ENCODE assay signal across 8 cellular contexts in genomic region chr19:18339703-18340102, GRCh38. TPM values are rescaled to one million over a fixed set of nuclear protein-coding genes. Genes with fewer than 3 reads are reported as not detected.
DNase-seq lines count a peak whose midpoint lies in the region; ATAC-seq and TF ChIP-seq lines count a peak whose summit lies in the region.

No MANE protein-coding gene starts in this region.

- peak; percentile 36; the same call in 1 of the 2 replicates for TF ChIP-seq CTCF in BE2C (IDR thresholded peaks at IDR 0.05; ENCODE audit: low read depth, low read length)

- peaks cover 14 to 22% (median 20%) of the 10 kb centered on the region in 3 donors for H3K4me1 Mint-ChIP-seq in T-cell
- peaks cover 7 to 21% of the 10 kb centered on the region in 2 donors for H3K4me1 Mint-ChIP-seq in stimulated activated naive B cell treated with anti-CD40 and anti-IgM and Interleukin-4, amounts not matched to agents 10 μg/mL and 1 μg/mL and 100 μg/mL, for 72 hours

- peak overlapping the region; percentile 83 to 88 for H3K27ac Mint-ChIP-seq in T-cell
- H3K27ac Mint-ChIP-seq in stimulated activated naive B cell treated with anti-CD40 and anti-IgM and Interleukin-4, amounts not matched to agents 10 μg/mL and 1 μg/mL and 100 μg/mL, for 72 hours, result no peak overlapping the region

- DNase-seq in BE2C (no peak), H4 (ENCODE audit: low spot score) (peak; percentile 63), T-cell (no peak), glomerular visceral epithelial cell (ENCODE audit: extremely low spot score) (peak; percentile 44), NCI-H748 (lab: John Stamatoyannopoulos, UW; ENCODE audit: unreplicated experiment) (no peak)
- DNase-seq in stimulated activated naive B cell treated with anti-CD40 and anti-IgM and Interleukin-4, amounts not matched to agents 10 μg/mL and 1 μg/mL and 100 μg/mL, for 72 hours, result no peak

- H3K9me3 ChIP-seq in BE2C, result no peaks in the 10 kb centered on the region

- peaks cover 9% of the 10 kb centered on the region; the same call in 1 of the 2 replicates for H3K27me3 ChIP-seq in BE2C

- H3K36me3 Mint-ChIP-seq in T-cell, result no peaks in the 10 kb centered on the region
- H3K36me3 Mint-ChIP-seq in stimulated activated naive B cell treated with anti-CD40 and anti-IgM and Interleukin-4, amounts not matched to agents 10 μg/mL and 1 μg/mL and 100 μg/mL, for 72 hours, result peaks cover 2 to 4% of the 10 kb centered on the region in 2 donors

- CTCF ChIA-PET in T-cell (lab: Charles Lee), result interaction anchor here in 1 of 2 donors (2.2 kb wide), 1 partner anchor 11 kb away, joined by 6 read pairs; no protein-coding TSS in a partner anchor

- no peaks in the 10 kb centered on the region; the same call in 1 of the 2 replicates for H3K4me1 ChIP-seq in BE2C

- no peaks in the 10 kb centered on the region for H3K27me3 Mint-ChIP-seq in T-cell
- H3K27me3 Mint-ChIP-seq in stimulated activated naive B cell treated with anti-CD40 and anti-IgM and Interleukin-4, amounts not matched to agents 10 μg/mL and 1 μg/mL and 100 μg/mL, for 72 hours, result peaks cover 5 to 15% of the 10 kb centered on the region in 2 donors

- POLR2A ChIA-PET in T-cell (lab: Charles Lee), result interaction anchor here in 1 of 2 donors (0.6 to 1.3 kb wide), 2 partner anchors 11 to 66 kb away, joined by 3 read pairs; no protein-coding TSS in a partner anchor

- ATAC-seq in T-cell (replicated peaks in 1 of 4) (no peak), GM21576 (IDR thresholded peaks at IDR 0.05; ENCODE audit: unreplicated experiment) (no peak), GM19324 (IDR thresholded peaks at IDR 0.05; ENCODE audit: low FRiP score, unreplicated experiment) (no peak)
- no peak for ATAC-seq in stimulated activated naive B cell treated with anti-CD40 and anti-IgM and Interleukin-4, amounts not matched to agents 10 μg/mL and 1 μg/mL and 100 μg/mL, for 72 hours (replicated peaks)

- no peak overlapping the region for H3K4me3 ChIP-seq in BE2C (ENCODE audit: low read depth, low read length)

- peak overlapping the region; percentile 77 to 89 (median 87) for H3K4me3 Mint-ChIP-seq in T-cell
- H3K4me3 Mint-ChIP-seq in stimulated activated naive B cell treated with anti-CD40 and anti-IgM and Interleukin-4, amounts not matched to agents 10 μg/mL and 1 μg/mL and 100 μg/mL, for 72 hours, result peak overlapping the region; percentile 84 to 90

- H3K36me3 ChIP-seq in BE2C, result no peaks in the 10 kb centered on the region

- H3K9me3 Mint-ChIP-seq in T-cell, result no peaks in the 10 kb centered on the region
- no peaks in the 10 kb centered on the region for H3K9me3 Mint-ChIP-seq in stimulated activated naive B cell treated with anti-CD40 and anti-IgM and Interleukin-4, amounts not matched to agents 10 μg/mL and 1 μg/mL and 100 μg/mL, for 72 hours

RNA-seq across cellular contexts. Expression of gene PGPEP1, which starts 0.7 kb away (rescaled TPM):
- 3.2 TPM for polyA plus RNA-seq in BE2C (2012; ENCODE audit: insufficient read depth, insufficient read length, low read depth)
- 2.9 and 12.1 TPM in 2 replicates for total RNA-seq in H4 (2014; rRNA removed; shearing (Covaris generic))
- total RNA-seq in T-cell, result 10 to 100 TPM; 35.7 to 52.6 (median 45.1) TPM

RNA-seq across cellular contexts. Expression of gene LSM4, which starts 16.8 kb away (rescaled TPM):
- 534 TPM for polyA plus RNA-seq in BE2C (2012; ENCODE audit: insufficient read depth, insufficient read length, low read depth)
- 349 and 397 TPM in 2 replicates for total RNA-seq in H4 (2014; rRNA removed; shearing (Covaris generic))
- 10 to 100 TPM; 58.5 to 82.7 (median 69.1) TPM for total RNA-seq in T-cell

RNA-seq across cellular contexts. Expression of gene GDF15, which starts 46.3 kb away (rescaled TPM):
- polyA plus RNA-seq in BE2C (2012; ENCODE audit: insufficient read depth, insufficient read length, low read depth), result 492 TPM
- 376 and 378 TPM in 2 replicates for total RNA-seq in H4 (2014; rRNA removed; shearing (Covaris generic))
- 1 to 10 TPM in 3 of 5 donors, not detected in 2; 1.5 to 1.7 (median 1.5) TPM for total RNA-seq in T-cell

RNA-seq across cellular contexts. Expression of gene LRRC25, which starts 57.7 kb away (rescaled TPM):
- not detected for polyA plus RNA-seq in BE2C (2012; ENCODE audit: insufficient read depth, insufficient read length, low read depth)
- 0.06 and 0.35 TPM in 2 replicates for total RNA-seq in H4 (2014; rRNA removed; shearing (Covaris generic))
- total RNA-seq in T-cell, result under 1 TPM in 3 of 5 donors, not detected in 2; 0.16 to 0.33 (median 0.30) TPM

RNA-seq across cellular contexts. Expression of gene JUND, which starts 58.3 kb away (rescaled TPM):
- 386 TPM for polyA plus RNA-seq in BE2C (2012; ENCODE audit: insufficient read depth, insufficient read length, low read depth)
- 29.1 and 86.4 TPM in 2 replicates for total RNA-seq in H4 (2014; rRNA removed; shearing (Covaris generic))
- total RNA-seq in T-cell, result 1,000 to 10,000 TPM in 1 of 5 donors, 100 to 1,000 TPM in 4; 247 to 1,161 (median 272) TPM

Comparison
In these comparisons a context has a peak if more than half of its experiments do, and no peak if none do; other contexts are left out.
1. DNase-seq: peak in H4 (single experiment) and glomerular visceral epithelial cell (single experiment); none in BE2C (single experiment), T-cell (0 of 34), stimulated activated naive B cell treated with anti-CD40 and anti-IgM and Interleukin-4, amounts not matched to agents 10 μg/mL and 1 μg/mL and 100 μg/mL, for 72 hours (single experiment) and NCI-H748 (single experiment).
2. RNA of gene GDF15, which starts 46.3 kb away (total RNA-seq): 376 to 378 TPM in H4; 1.5 to 1.7 TPM in T-cell; every median in the first group is over 100 times any median in the second.